ENCODE assay signal across 8 cellular contexts in genomic region chr6:159692303-159693127, GRCh38. TPM values are rescaled to one million over a fixed set of nuclear protein-coding genes. Genes with fewer than 3 reads are reported as not detected.
DNase-seq lines count a peak whose midpoint lies in the region; ATAC-seq and TF ChIP-seq lines count a peak whose summit lies in the region.

No MANE protein-coding gene starts in this region.

- POLR2A ChIA-PET in CD8-positive, alpha-beta T cell (lab: Charles Lee): interaction anchor here (0.6 to 3.6 kb wide), 10 partner anchors 9 to 104 kb away, joined by 3 to 35 read pairs (median 4); partner anchors contain the start of genes ACAT2, MRPL18, TCP1 and WTAP

- H3K4me1 Mint-ChIP-seq in CD8-positive, alpha-beta T cell (ENCODE audit: low read depth): peaks cover 43% of the 10 kb centered on the region

- H3K4me3 Mint-ChIP-seq in CD8-positive, alpha-beta T cell: peak overlapping the region; percentile 96

- peak overlapping the region; percentile 67 for H3K27ac ChIP-seq in CD8-positive, alpha-beta T cell (ENCODE audit: low read depth, low read length)
- H3K27ac ChIP-seq in RWPE2 (ENCODE audit: poor library complexity, severe bottlenecking) (peak overlapping the region; percentile 67), cardiac muscle cell (peak overlapping the region; percentile 99), parathyroid adenoma (peak overlapping the region; percentile 96), upper lobe of left lung (peak overlapping the region; percentile 93 to 97 (median 95))

- H3K27me3 Mint-ChIP-seq in CD8-positive, alpha-beta T cell (ENCODE audit: low read depth): no peaks in the 10 kb centered on the region

- peak overlapping the region; percentile 64 for H3K9ac ChIP-seq in parathyroid adenoma

- peak overlapping the region; percentile 93 for H2AFZ ChIP-seq in parathyroid adenoma

- peak in 1 of 4 donors; percentile 42 for TF ChIP-seq POLR2A in upper lobe of left lung (IDR thresholded peaks at IDR 0.05)

- CTCF ChIA-PET in CD8-positive, alpha-beta T cell (lab: Charles Lee): interaction anchor here (1.0 to 2.7 kb wide), 21 partner anchors 9 to 764 kb away, joined by 3 to 26 read pairs (median 8); partner anchors contain the start of genes ACAT2 and MRPL18

- H3K27ac Mint-ChIP-seq in CD8-positive, alpha-beta T cell: peak overlapping the region; percentile 97

- no peaks in the 10 kb centered on the region for H3K27me3 ChIP-seq in CD8-positive, alpha-beta T cell (ENCODE audit: insufficient read depth, low read length)
- no peaks in the 10 kb centered on the region for H3K27me3 ChIP-seq in RWPE2 (ENCODE audit: insufficient read depth, poor library complexity, severe bottlenecking)
- no peaks in the 10 kb centered on the region for H3K27me3 ChIP-seq in cardiac muscle cell
- no peaks in the 10 kb centered on the region for H3K27me3 ChIP-seq in parathyroid adenoma (ENCODE audit: control insufficient read depth, insufficient read depth, low read length)
- no peaks in the 10 kb centered on the region for H3K27me3 ChIP-seq in upper lobe of left lung

- peak; percentile 16 to 73 (median 52) for DNase-seq in CD8-positive, alpha-beta T cell
- DNase-seq in GM20000 (ENCODE audit: low spot score) (peak; percentile 70), HK-2 (ENCODE audit: unreplicated experiment) (peak; percentile 57), RWPE2 (ENCODE audit: low spot score) (peak; percentile 72), cardiac muscle cell (ENCODE audit: low read depth in 1 of 2, low spot score in 1 of 2) (peak; percentile 53 to 64), upper lobe of left lung (peak in 1 of 2 donors; percentile 72)
- DNase-seq in activated naive CD4-positive, alpha-beta T cell treated with anti-CD3 and anti-CD28 coated beads, Interleukin-2, amount 50 U/mL, for 16 hours: peak; percentile 67

- H3K4me3 ChIP-seq in CD8-positive, alpha-beta T cell (ENCODE audit: low read depth, low read length): peak overlapping the region; percentile 54
- H3K4me3 ChIP-seq in RWPE2 (ENCODE audit: severe bottlenecking): peak overlapping the region; percentile 77
- peak overlapping the region; percentile 90 for H3K4me3 ChIP-seq in cardiac muscle cell
- H3K4me3 ChIP-seq in parathyroid adenoma (ENCODE audit: low read depth, low read length): peak overlapping the region; percentile 93
- H3K4me3 ChIP-seq in upper lobe of left lung: peak overlapping the region; percentile 59 to 98 (median 78)

- H3K79me2 ChIP-seq in parathyroid adenoma: peaks cover 34% of the 10 kb centered on the region

- no peaks in the 10 kb centered on the region for H3K9me3 ChIP-seq in CD8-positive, alpha-beta T cell (ENCODE audit: low read length)
- H3K9me3 ChIP-seq in RWPE2 (ENCODE audit: severe bottlenecking): no peaks in the 10 kb centered on the region
- no peaks in the 10 kb centered on the region for H3K9me3 ChIP-seq in cardiac muscle cell (ENCODE audit: low read depth)
- H3K9me3 ChIP-seq in parathyroid adenoma (ENCODE audit: control insufficient read depth, low read length): no peaks in the 10 kb centered on the region
- H3K9me3 ChIP-seq in upper lobe of left lung: no peaks in the 10 kb centered on the region

- ATAC-seq in CD8-positive, alpha-beta T cell: peak; percentile 39
- ATAC-seq in RWPE2 (ENCODE audit: low read depth): peak; percentile 50
- peak; percentile 51 to 69 for ATAC-seq in upper lobe of left lung (ENCODE audit: low FRiP score in 2 of 2)

- H3K4me2 ChIP-seq in parathyroid adenoma (ENCODE audit: low read length): peak overlapping the region; percentile 93

- no peaks in the 10 kb centered on the region for H3K9me3 Mint-ChIP-seq in CD8-positive, alpha-beta T cell

- H3K36me3 Mint-ChIP-seq in CD8-positive, alpha-beta T cell: peaks cover 34% of the 10 kb centered on the region

- 1 to 12% methylated on average over 4 to 42 of the region's 66 CpGs for WGBS in upper lobe of left lung, 2 donors

- intact Hi-C loops in CD8-positive, alpha-beta T cell (cut with DNase I, micrococcal nuclease): loop anchor here (1.0 to 10.0 kb wide), 10 partner anchors 34 to 1582 kb away; partner anchors contain the start of genes TCP1 (in 2 of the 2), ACAT2 (in 1 of the 2), AGPAT4 (in 1 of the 2) and IGF2R (in 1 of the 2)

- peaks cover 28% of the 10 kb centered on the region for H3K4me1 ChIP-seq in CD8-positive, alpha-beta T cell (ENCODE audit: insufficient read depth, low read length)
- peaks cover 11% of the 10 kb centered on the region for H3K4me1 ChIP-seq in RWPE2 (ENCODE audit: insufficient read depth, poor library complexity, severe bottlenecking)
- H3K4me1 ChIP-seq in cardiac muscle cell (ENCODE audit: low read depth): peaks cover 29% of the 10 kb centered on the region
- H3K4me1 ChIP-seq in parathyroid adenoma: peaks cover 12% of the 10 kb centered on the region
- peaks cover 29 to 59% (median 39%) of the 10 kb centered on the region in 4 donors for H3K4me1 ChIP-seq in upper lobe of left lung

- TF ChIP-seq EP300 in upper lobe of left lung (IDR thresholded peaks at IDR 0.05): no peak

- no peak for TF ChIP-seq CTCF in CD8-positive, alpha-beta T cell (IDR thresholded peaks at IDR 0.05)
- TF ChIP-seq CTCF in GM20000 (IDR thresholded peaks at IDR 0.05; ENCODE audit: extremely low read depth, missing control alignments) (no peak), RWPE2 (IDR thresholded peaks at IDR 0.05; ENCODE audit: poor library complexity, severe bottlenecking) (no peak), cardiac muscle cell (IDR thresholded peaks at IDR 0.05; ENCODE audit: low read depth, low read length) (no peak), parathyroid adenoma (IDR thresholded peaks at IDR 0.05) (no peak), upper lobe of left lung (IDR thresholded peaks at IDR 0.05) (no peak)

- H3K36me3 ChIP-seq in CD8-positive, alpha-beta T cell (ENCODE audit: insufficient read depth, low read length): no peaks in the 10 kb centered on the region
- peaks cover 16% of the 10 kb centered on the region for H3K36me3 ChIP-seq in RWPE2 (ENCODE audit: low read depth)
- peaks cover 6% of the 10 kb centered on the region for H3K36me3 ChIP-seq in cardiac muscle cell
- no peaks in the 10 kb centered on the region for H3K36me3 ChIP-seq in parathyroid adenoma (ENCODE audit: control insufficient read depth, insufficient read depth, low read length)
- H3K36me3 ChIP-seq in upper lobe of left lung: peaks cover 0 to 30% (median 18%) of the 10 kb centered on the region in 4 donors

RNA-seq across cellular contexts. Expression of gene SOD2, which starts 0.5 kb away (rescaled TPM):
- 10 to 100 TPM; 99.1 to 99.6 TPM for total RNA-seq in CD8-positive, alpha-beta T cell
- total RNA-seq in cardiac muscle cell: 172 and 176 TPM in 2 replicates
- 156 and 171 TPM in 2 replicates for polyA plus RNA-seq in cardiac muscle cell
- total RNA-seq in upper lobe of left lung: 100 to 1,000 TPM; 116 to 478 (median 295) TPM

RNA-seq across cellular contexts. Expression of gene WTAP, which starts 34.8 kb away (rescaled TPM):
- total RNA-seq in CD8-positive, alpha-beta T cell: 100 to 1,000 TPM; 224 to 226 TPM
- total RNA-seq in cardiac muscle cell: 56.9 and 64.2 TPM in 2 replicates
- polyA plus RNA-seq in cardiac muscle cell: 68.0 and 70.9 TPM in 2 replicates
- 100 to 1,000 TPM in 2 of 6 donors, 10 to 100 TPM in 4; 67.0 to 123 (median 90.6) TPM for total RNA-seq in upper lobe of left lung
